Comparison of ENCODE assay signal across 1 cellular context in genomic region chr4:155777971-155778710, GRCh38.
TF ChIP-seq lines count a peak whose summit lies in the region.

No MANE protein-coding gene starts in this region.

TF ChIP-seq in GM23338, 12 proteins besides CTCF, POLR2A, EP300 and RAD21 (continued from another document):
- TF ChIP-seq ZNF462 (CRISPR knock-in tag; IDR thresholded peaks at IDR 0.05): no peak
- TF ChIP-seq NANOG (IDR thresholded peaks at IDR 0.05; ENCODE audit: borderline replicate concordance): no peak
- no peak for TF ChIP-seq ETS1 (IDR thresholded peaks at IDR 0.05)
- no peak for TF ChIP-seq JUNB (IDR thresholded peaks at IDR 0.05; ENCODE audit: unreplicated experiment)
- no peak for TF ChIP-seq STAT1 (IDR thresholded peaks at IDR 0.05; ENCODE audit: unreplicated experiment)
- no peak for TF ChIP-seq ZNF331 (CRISPR knock-in tag; IDR thresholded peaks at IDR 0.05; ENCODE audit: low read depth)
- no peak for TF ChIP-seq ZNF114 (CRISPR knock-in tag; IDR thresholded peaks at IDR 0.05)
- no peak for TF ChIP-seq REST (IDR thresholded peaks at IDR 0.05; ENCODE audit: unreplicated experiment)
- TF ChIP-seq CREB1 (CRISPR knock-in tag; IDR thresholded peaks at IDR 0.05; ENCODE audit: low read depth): no peak
- no peak for TF ChIP-seq EZH2phosphoT487 (IDR thresholded peaks at IDR 0.05; ENCODE audit: unreplicated experiment)
TF ChIP-seq in GM23338: peak in this region for 0.
